In the genomic region with DNA sequence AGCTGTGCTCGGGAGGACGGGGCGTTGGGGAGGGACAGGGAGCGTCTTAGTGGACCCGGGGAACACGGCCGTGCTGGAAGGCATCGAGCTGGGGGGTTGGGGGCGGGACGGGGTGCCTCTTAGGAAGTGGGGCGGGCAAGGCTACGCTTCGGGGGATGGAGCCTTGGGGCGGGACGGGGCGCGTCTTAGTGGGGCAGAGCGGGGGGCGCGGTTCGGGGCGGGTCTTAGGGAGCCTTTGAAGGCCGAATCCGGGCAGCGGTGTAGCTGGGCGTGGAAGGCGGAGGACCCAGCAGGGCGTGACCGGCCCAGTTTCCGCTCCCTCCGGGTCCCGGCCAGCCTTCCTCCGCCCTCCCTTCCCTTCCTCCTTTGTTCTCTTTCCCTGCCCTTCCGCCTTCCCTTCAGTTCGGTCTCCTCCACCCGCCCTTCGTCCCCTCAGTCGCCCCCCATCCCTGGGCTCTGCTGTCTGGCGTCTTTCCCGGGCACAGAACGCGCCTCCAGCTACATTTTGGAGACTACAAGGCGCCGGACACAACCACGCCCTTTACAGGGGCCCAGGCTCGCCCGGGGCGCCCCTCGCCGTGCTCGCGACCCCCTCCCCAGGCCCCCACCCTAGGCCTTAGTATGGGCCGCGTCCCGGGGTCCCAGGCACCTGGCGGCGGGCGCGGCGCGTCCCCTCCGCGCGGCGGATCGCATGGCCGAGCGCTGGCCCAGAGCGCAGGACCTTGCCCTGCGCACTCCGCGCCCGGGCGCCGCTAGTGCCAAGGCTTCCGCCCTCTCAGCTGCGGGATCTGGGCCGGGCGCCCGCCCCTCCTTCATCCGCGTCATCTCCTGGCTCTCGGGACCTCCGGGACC, we compare ENCODE assay signal across 8 cellular contexts. TPM values are rescaled to one million over a fixed set of nuclear protein-coding genes. Genes with fewer than 3 reads are reported as not detected.
DNase-seq lines count a peak whose midpoint lies in the region; ATAC-seq and TF ChIP-seq lines count a peak whose summit lies in the region.

A gene with protein sequence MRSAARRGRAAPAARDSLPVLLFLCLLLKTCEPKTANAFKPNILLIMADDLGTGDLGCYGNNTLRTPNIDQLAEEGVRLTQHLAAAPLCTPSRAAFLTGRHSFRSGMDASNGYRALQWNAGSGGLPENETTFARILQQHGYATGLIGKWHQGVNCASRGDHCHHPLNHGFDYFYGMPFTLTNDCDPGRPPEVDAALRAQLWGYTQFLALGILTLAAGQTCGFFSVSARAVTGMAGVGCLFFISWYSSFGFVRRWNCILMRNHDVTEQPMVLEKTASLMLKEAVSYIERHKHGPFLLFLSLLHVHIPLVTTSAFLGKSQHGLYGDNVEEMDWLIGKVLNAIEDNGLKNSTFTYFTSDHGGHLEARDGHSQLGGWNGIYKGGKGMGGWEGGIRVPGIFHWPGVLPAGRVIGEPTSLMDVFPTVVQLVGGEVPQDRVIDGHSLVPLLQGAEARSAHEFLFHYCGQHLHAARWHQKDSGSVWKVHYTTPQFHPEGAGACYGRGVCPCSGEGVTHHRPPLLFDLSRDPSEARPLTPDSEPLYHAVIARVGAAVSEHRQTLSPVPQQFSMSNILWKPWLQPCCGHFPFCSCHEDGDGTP (minus strand): TSS at position 757 of the 852 bp plus-strand sequence. CDS start 64 bp downstream, at position 693.

- peaks cover 5% of the 10 kb centered on the region for H3K27me3 Mint-ChIP-seq in activated naive CD8-positive, alpha-beta T cell treated with anti-CD3 and anti-CD28 coated beads, Interleukin-2, amount 50 U/mL, for 24 hours

- H3K9me3 ChIP-seq in RWPE2 (ENCODE audit: severe bottlenecking) (no peaks in the 10 kb centered on the region), ovary (peaks cover 0 to 3% of the 10 kb centered on the region in 2 donors)

- no peaks in the 10 kb centered on the region for H3K36me3 Mint-ChIP-seq in activated naive CD8-positive, alpha-beta T cell treated with anti-CD3 and anti-CD28 coated beads, Interleukin-2, amount 50 U/mL, for 24 hours (ENCODE audit: low read depth)

- intact Hi-C loops in Right ventricle myocardium superior (cut with DNase I) (no loop called here), ovary (cut with DNase I) (no loop called here)

- ATAC-seq in GM18868 (IDR thresholded peaks at IDR 0.05; ENCODE audit: unreplicated experiment) (peak; percentile 90), HG03095 (IDR thresholded peaks at IDR 0.05; ENCODE audit: unreplicated experiment) (peak; percentile 74), RWPE2 (ENCODE audit: low read depth) (peak; percentile 88), Right ventricle myocardium superior (ENCODE audit: poor library complexity) (peak; percentile 96)
- peak; percentile 94 for ATAC-seq in activated naive CD8-positive, alpha-beta T cell treated with anti-CD3 and anti-CD28 coated beads, Interleukin-2, amount 50 U/mL, for 24 hours

- no peaks in the 10 kb centered on the region for H3K9me3 Mint-ChIP-seq in activated naive CD8-positive, alpha-beta T cell treated with anti-CD3 and anti-CD28 coated beads, Interleukin-2, amount 50 U/mL, for 24 hours

- H3K4me1 ChIP-seq in RWPE2 (ENCODE audit: insufficient read depth, poor library complexity, severe bottlenecking), result no peaks in the 10 kb centered on the region
- H3K4me1 ChIP-seq in ovary (ENCODE audit: insufficient read depth), result no peaks in the 10 kb centered on the region

- H3K27me3 ChIP-seq in RWPE2 (ENCODE audit: insufficient read depth, poor library complexity, severe bottlenecking) (no peaks in the 10 kb centered on the region), ovary (no peaks in the 10 kb centered on the region)

- DNase-seq in A172 (ENCODE audit: low spot score) (peak; percentile 94), RWPE2 (ENCODE audit: low spot score) (peak; percentile 71), Right ventricle myocardium superior (peak; percentile 95), ovary (peak; percentile 89 to 96 (median 94)), ureter (ENCODE audit: low spot score) (peak; percentile 96)
- DNase-seq in activated naive CD8-positive, alpha-beta T cell treated with anti-CD3 and anti-CD28 coated beads, Interleukin-2, amount 50 U/mL, for 24 hours, result peak; percentile 55

- H3K4me1 Mint-ChIP-seq in activated naive CD8-positive, alpha-beta T cell treated with anti-CD3 and anti-CD28 coated beads, Interleukin-2, amount 50 U/mL, for 24 hours, result peaks cover 2% of the 10 kb centered on the region

- TF ChIP-seq CTCF in RWPE2 (IDR thresholded peaks at IDR 0.05; ENCODE audit: poor library complexity, severe bottlenecking) (no peak), ovary (IDR thresholded peaks at IDR 0.05) (no peak)

- WGBS in ovary, 3 donors, result 0% methylated on average over 44 to 84 of the region's 84 CpGs

- no peaks in the 10 kb centered on the region for H3K36me3 ChIP-seq in RWPE2 (ENCODE audit: low read depth)
- no peaks in the 10 kb centered on the region for H3K36me3 ChIP-seq in ovary

- H3K4me3 Mint-ChIP-seq in activated naive CD8-positive, alpha-beta T cell treated with anti-CD3 and anti-CD28 coated beads, Interleukin-2, amount 50 U/mL, for 24 hours, result peak within 1 kb of the TSS; percentile 74

- peak within 1 kb of the TSS; percentile 49 for H3K27ac ChIP-seq in RWPE2 (ENCODE audit: poor library complexity, severe bottlenecking)
- peak within 1 kb of the TSS; percentile 96 for H3K27ac ChIP-seq in ovary

- no peak within 1 kb of the TSS for H3K27ac Mint-ChIP-seq in activated naive CD8-positive, alpha-beta T cell treated with anti-CD3 and anti-CD28 coated beads, Interleukin-2, amount 50 U/mL, for 24 hours

- peak; percentile 77 for TF ChIP-seq POLR2A in ovary (IDR thresholded peaks at IDR 0.05)

- no peak for TF ChIP-seq EP300 in ovary (IDR thresholded peaks at IDR 0.05)

- H3K4me3 ChIP-seq in RWPE2 (ENCODE audit: severe bottlenecking), result peak within 1 kb of the TSS; percentile 65
- H3K4me3 ChIP-seq in ovary, result peak within 1 kb of the TSS; percentile 77

RNA-seq across cellular contexts. Expression of the gene that starts here (rescaled TPM):
- total RNA-seq in A172 (2014; rRNA removed; shearing (Covaris generic)), result 17.7 and 32.0 TPM in 2 replicates
- total RNA-seq in Right ventricle myocardium superior (5.4 TPM), ovary (10 to 100 TPM; 19.7 to 45.0 (median 41.4) TPM), ureter (110 TPM)
- polyA plus RNA-seq in ovary, result 10 to 100 TPM; 24.2 to 46.7 TPM

Comparison
In these comparisons a context has a peak if more than half of its experiments do, and no peak if none do; other contexts are left out.
1. Peak in every context shown above with its lines: DNase-seq, ATAC-seq, H3K4me3 ChIP-seq and H3K27ac ChIP-seq.